Comparison of ENCODE assay signal across 8 cellular contexts in the genomic region with DNA sequence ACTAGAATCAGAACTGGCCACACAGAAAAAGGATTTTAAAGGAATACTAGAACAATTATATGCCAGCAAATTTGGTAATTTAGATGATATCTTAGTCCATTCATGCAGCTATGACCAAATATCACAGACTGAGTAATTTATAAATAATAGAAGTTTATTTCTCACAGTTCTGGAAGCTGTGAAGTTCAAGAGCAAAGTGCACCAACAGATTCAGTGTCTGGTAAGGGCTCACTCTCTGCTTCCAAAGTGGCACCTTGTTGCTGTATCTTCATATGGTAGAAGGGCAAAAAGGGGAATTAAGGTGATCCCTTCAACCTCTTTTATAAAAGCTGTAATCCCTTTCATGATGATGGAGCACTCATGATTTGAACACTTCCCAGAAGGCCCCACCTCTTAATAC.
"Had no signal": no experiment of that assay in that cellular context is flagged by ENCODE, and none has a peak within 500 bp of the region (broad histone marks: within the 10 kb centered on the region; RNA-seq: fewer than 3 reads in every experiment).

No MANE protein-coding gene starts in this region.

- H3K4me3 Mint-ChIP-seq: GM23338, H9 had no signal

- H3K27me3 Mint-ChIP-seq: IgD-negative memory B cell had no signal

- H2AFZ ChIP-seq: GM23338 had no signal

- DNase-seq: H9, HCEC 1CT, KBM-7 had no signal

- FAIRE-seq: H1, H54, HTR-8/SVneo had no signal

- H3K4me1 Mint-ChIP-seq: GM23338, H9 had no signal

- H3K27ac Mint-ChIP-seq: GM23338, H9 had no signal

- H3K4me3 ChIP-seq: GM23338 had no signal

- ATAC-seq: GM23338 had no signal

- H3K4me2 ChIP-seq: GM23338 had no signal
